In the genomic region with DNA sequence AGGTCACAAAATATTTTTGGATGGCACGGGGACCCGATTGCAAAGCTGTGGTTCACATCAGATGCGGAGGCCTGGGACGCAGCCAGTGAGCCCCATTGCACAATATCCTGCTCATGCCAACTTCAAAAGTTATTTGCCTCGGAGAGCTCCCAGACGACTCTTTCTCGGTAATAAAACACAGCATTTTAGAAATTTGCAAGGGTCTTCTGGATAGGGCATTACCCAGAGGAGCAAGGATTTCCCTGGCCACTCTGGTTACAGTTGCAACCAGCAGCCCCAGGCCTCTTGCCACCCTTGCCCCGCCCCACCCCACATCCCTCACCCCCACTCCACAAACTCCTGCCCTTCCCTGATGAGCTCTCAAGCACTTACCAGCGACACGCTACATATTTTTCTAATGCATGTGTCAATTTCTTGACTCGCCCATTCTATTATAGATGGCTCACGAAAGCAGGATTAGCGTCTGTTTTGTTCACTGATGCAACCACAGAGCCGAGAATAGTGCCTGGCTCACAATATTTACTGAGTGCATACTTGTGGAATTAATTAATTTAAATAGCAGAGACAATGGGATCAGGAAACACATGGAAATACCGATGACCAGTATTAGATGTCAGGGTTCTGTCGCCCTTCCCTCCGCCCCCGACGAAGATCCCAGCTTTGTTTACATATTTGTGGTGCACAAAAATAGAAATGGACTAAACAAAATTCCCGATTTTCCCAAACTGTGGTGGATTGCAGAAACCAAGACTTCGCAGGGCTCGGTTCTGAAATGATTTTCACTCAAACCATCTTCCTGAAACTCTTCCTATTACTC, we compare ENCODE assay signal across 9 cellular contexts.
DNase-seq lines count a peak whose midpoint lies in the region; ATAC-seq and TF ChIP-seq lines count a peak whose summit lies in the region.
"Had no signal": no experiment of that assay in that cellular context is flagged by ENCODE, and none has a peak within 500 bp of the region (broad histone marks: within the 10 kb centered on the region; RNA-seq: fewer than 3 reads in every experiment).

No MANE protein-coding gene starts in this region.

- no peak for TF ChIP-seq POLR2A in suprapubic skin (IDR thresholded peaks at IDR 0.05)

- no peak for TF ChIP-seq CTCF in heart right ventricle (IDR thresholded peaks at IDR 0.05)
- TF ChIP-seq CTCF in suprapubic skin (IDR thresholded peaks at IDR 0.05): no peak

- DNase-seq in DMS 273 (lab: John Stamatoyannopoulos, UW; ENCODE audit: unreplicated experiment) (peak; percentile 47), DMS 273 treated with DMSO at 0.1 percent for 48 hours (lab: John Stamatoyannopoulos, UW) (no peak), T1000 (lab: John Stamatoyannopoulos, UW) (peak; percentile 39), heart right ventricle (peak; percentile 25 to 52), suprapubic skin (ENCODE audit: low spot score in 2 of 2) (peak; percentile 84 to 88), T-helper 9 cell (no peak), KBM-7 (no peak)

- no peak for TF ChIP-seq EP300 in suprapubic skin (IDR thresholded peaks at IDR 0.05)

- H3K27ac ChIP-seq in heart right ventricle: peak overlapping the region; percentile 42 to 86 (median 77)
- H3K27ac ChIP-seq in suprapubic skin: peak overlapping the region; percentile 92
- H3K27ac ChIP-seq: 22Rv1 had no signal

- 23 to 26% methylated on average over 22 of the region's 22 CpGs for WGBS in heart right ventricle, 2 donors
- 14% methylated on average over 22 of the region's 22 CpGs for WGBS in suprapubic skin

- H3K4me1 ChIP-seq in heart right ventricle: peaks cover 3 to 38% (median 27%) of the 10 kb centered on the region in 9 donors
- peaks cover 41% of the 10 kb centered on the region for H3K4me1 ChIP-seq in suprapubic skin

- ATAC-seq in heart right ventricle (peak; percentile 56 to 76 (median 66)), GM18861 (IDR thresholded peaks at IDR 0.05; ENCODE audit: unreplicated experiment) (no peak)

- H3K36me3 ChIP-seq in heart right ventricle (no peaks in the 10 kb centered on the region), suprapubic skin (no peaks in the 10 kb centered on the region)

- in situ Hi-C loops in KBM-7 (cut with MboI; ENCODE audit: low pct_unique_long_range_greater_than_20kb, low sequenced_read_pairs): no loop called here

- H3K9me3 ChIP-seq in heart right ventricle (no peaks in the 10 kb centered on the region), suprapubic skin (no peaks in the 10 kb centered on the region)

- intact Hi-C loops in heart right ventricle (cut with DNase I): loop anchor here in 4 of 10 donors (5.0 kb wide), 2 partner anchors 38 to 58 kb away; no protein-coding TSS in a partner anchor

- H3K4me3 ChIP-seq in heart right ventricle (peak overlapping the region in 8 of 10 donors; percentile 2 to 39 (median 26)), suprapubic skin (peak overlapping the region; percentile 34)

- no peaks in the 10 kb centered on the region for H3K27me3 ChIP-seq in heart right ventricle
- no peaks in the 10 kb centered on the region for H3K27me3 ChIP-seq in suprapubic skin

Comparison
In these comparisons a context has a peak if more than half of its experiments do, and no peak if none do; other contexts are left out.
1. DNase-seq: peak in DMS 273 (single experiment), T1000 (single experiment), heart right ventricle (2 of 2) and suprapubic skin (2 of 2); none in DMS 273 treated with DMSO at 0.1 percent for 48 hours (single experiment), T-helper 9 cell (single experiment) and KBM-7 (single experiment).